20 cellular contexts compared by ENCODE assay signal in genomic region chr16:78608305-78608776, GRCh38.
DNase-seq lines count a peak whose midpoint lies in the region; ATAC-seq, FAIRE-seq and TF ChIP-seq lines count a peak whose summit lies in the region.
"Had no signal": no experiment of that assay in that cellular context is flagged by ENCODE, and none has a peak within 500 bp of the region (broad histone marks: within the 10 kb centered on the region; RNA-seq: fewer than 3 reads in every experiment).

No MANE protein-coding gene starts in this region.

- H4K5ac ChIP-seq in H1 (ENCODE audit: insufficient read length, low read depth, low read length), result no peak overlapping the region

- no peak overlapping the region for H3K18ac ChIP-seq in H1 (ENCODE audit: extremely low read depth, low read length)

- H3K27ac ChIP-seq in H1 (ENCODE audit: low read depth, low read length), result no peak overlapping the region
- H3K27ac ChIP-seq: RWPE1 had no signal

- no peak overlapping the region for H3K4me3 ChIP-seq in H1 (ENCODE audit: extremely low read depth in 1 of 4, insufficient read depth in 2 of 4, low read depth in 3 of 4, low read length in 4 of 4)
- peak overlapping the region; percentile 0 for H3K4me3 ChIP-seq in neuron (ENCODE audit: low read length)

- H3K4me1 ChIP-seq in H1 (replicated peaks in 1 of 4; ENCODE audit: control insufficient read depth in 3 of 4, insufficient read depth in 4 of 4, low read length in 3 of 4) (peaks cover 6 to 18% (median 12%) of the 10 kb centered on the region in 4 experiments; a peak in 5 of 7 replicates), neuron (ENCODE audit: insufficient read depth, low read length) (peaks cover 65% of the 10 kb centered on the region)

- H3K4ac ChIP-seq in H1 (replicated peaks; ENCODE audit: insufficient read length, low read depth, low read length), result no peak overlapping the region

- H2AFZ ChIP-seq in H1 (ENCODE audit: low read length), result no peak overlapping the region
- H2AFZ ChIP-seq in neuron (ENCODE audit: low read depth, low read length), result no peak overlapping the region

- no peak overlapping the region for H2BK20ac ChIP-seq in H1 (ENCODE audit: low read length)

- POLR2A ChIA-PET in H1 (lab: Charles Lee; ENCODE audit: partially characterized antibody), result no interaction called here

- no peak overlapping the region for H3K14ac ChIP-seq in H1 (ENCODE audit: insufficient read length)

- no peak overlapping the region for H3K4me2 ChIP-seq in H1 (ENCODE audit: insufficient read depth in 1 of 2, low read depth in 2 of 2, low read length in 2 of 2)

- H2AK5ac ChIP-seq in H1 (ENCODE audit: low read depth, low read length), result peak overlapping the region; percentile 5; the same call in 1 of the 2 replicates

- H3K79me2 ChIP-seq in H1 (ENCODE audit: control insufficient read depth in 1 of 2, insufficient read depth in 2 of 2, low read length in 2 of 2), result no peaks in the 10 kb centered on the region

- CTCF ChIA-PET in H1 (lab: Charles Lee; ENCODE audit: partially characterized antibody), result no interaction called here

- DNase-seq in H1 (ENCODE audit: low read depth in 1 of 2, low spot score in 2 of 2), result no peak
- peak; percentile 86 for DNase-seq in islet precursor cell
- no peak for DNase-seq in type B pancreatic cell (ENCODE audit: extremely low spot score, unreplicated experiment)
- DNase-seq in HFFc6, result no peak
- DNase-seq in GM13977 (ENCODE audit: low spot score), result no peak
- DNase-seq: activated B cell treated with CpG ODN at 0.5 μM for 24 hours; activated gamma-delta T cell; mammary epithelial cell; NCI-H2081; NCI-H82; stimulated activated CD4-positive, alpha-beta T cell treated with anti-CD3 and anti-CD28 coated beads, Interleukin-12 subunit alpha, Interleukin-12 subunit beta, amount 100 ng/mL, for 4 hours; T-helper 1 cell had no signal

- FAIRE-seq in H1 (lab: Jason Lieb, UNC), result no peak
- FAIRE-seq: astrocyte, D721Med, H54 had no signal

- H3K9me3 ChIP-seq in H1 (ENCODE audit: insufficient read depth in 2 of 2, low read depth in 1 of 2, low read length in 1 of 2) (no peaks in the 10 kb centered on the region), neuron (ENCODE audit: low read length) (no peaks in the 10 kb centered on the region)

- no peak for ATAC-seq in GM21515 (IDR thresholded peaks at IDR 0.05; ENCODE audit: unreplicated experiment)

- no peak overlapping the region for H3K56ac ChIP-seq in H1 (replicated peaks; ENCODE audit: insufficient read length, low read depth, low read length)

- H3K27me3 ChIP-seq in H1 (replicated peaks in 1 of 4; ENCODE audit: control insufficient read depth in 3 of 4, extremely low read depth in 1 of 4, insufficient read depth in 3 of 4, low read length in 3 of 4) (no peaks in the 10 kb centered on the region), neuron (ENCODE audit: insufficient read depth, low read length) (no peaks in the 10 kb centered on the region)

- no peak overlapping the region for H3K23ac ChIP-seq in H1 (ENCODE audit: insufficient read length)

- no peak overlapping the region for H4K91ac ChIP-seq in H1 (replicated peaks; ENCODE audit: insufficient read length, low read length)

- TF ChIP-seq CTCF in H1 (IDR thresholded peaks at IDR 0.05; ENCODE audit: control extremely low read depth in 1 of 3, insufficient read depth in 1 of 3, low read depth in 1 of 3, low read length in 3 of 3) (no peak), type B pancreatic cell (conservative IDR thresholded peaks at IDR 0.05) (no peak), HFFc6 (IDR thresholded peaks at IDR 0.05) (no peak), GM13977 (IDR thresholded peaks at IDR 0.05; ENCODE audit: extremely low read depth, insufficient read depth, missing control alignments) (no peak)

- no peak overlapping the region for H2BK120ac ChIP-seq in H1 (replicated peaks; ENCODE audit: low read depth, low read length)

- H4K20me1 ChIP-seq in H1 (replicated peaks in 1 of 2; ENCODE audit: control insufficient read depth in 1 of 2, insufficient read depth in 2 of 2, low read length in 2 of 2), result no peaks in the 10 kb centered on the region

- no peak overlapping the region for H4K8ac ChIP-seq in H1 (ENCODE audit: extremely low read depth, insufficient read depth, low read length)

- peak overlapping the region; percentile 66 for H3K4me3 Mint-ChIP-seq in type B pancreatic cell
- H3K4me3 Mint-ChIP-seq in HFFc6, result no peak overlapping the region
- H3K4me3 Mint-ChIP-seq: activated B cell treated with CpG ODN at 0.5 μM for 24 hours; B cell; dendritic cell treated with granulocyte-macrophage colony-stimulating factor and Interleukin-4, amounts not matched to agents 40 ng/mL and 50 ng/mL, for 4 days had no signal

- in situ Hi-C loops in GM13977 (cut with MboI; ENCODE audit: low pct_unique_long_range_greater_than_20kb, low sequenced_read_pairs, unreplicated experiment), result no loop called here

- H3K23me2 ChIP-seq in H1 (ENCODE audit: low read depth, low read length), result no peaks in the 10 kb centered on the region; the same call in 1 of the 2 replicates

- H3K36me3 Mint-ChIP-seq in type B pancreatic cell, result no peaks in the 10 kb centered on the region
- H3K36me3 Mint-ChIP-seq in HFFc6 (ENCODE audit: low read depth), result peaks cover 7% of the 10 kb centered on the region

- TF ChIP-seq POLR2A in H1 (IDR thresholded peaks at IDR 0.05; ENCODE audit: control extremely low read depth in 1 of 2, low read depth in 2 of 2, low read length in 2 of 2), result no peak

- TF ChIP-seq EP300 in H1 (IDR thresholded peaks at IDR 0.05; ENCODE audit: borderline replicate concordance in 1 of 2, low read depth in 2 of 2, low read length in 2 of 2), result no peak

- no peaks in the 10 kb centered on the region for H3K79me1 ChIP-seq in H1 (ENCODE audit: low read depth, low read length)

- H3K4me1 Mint-ChIP-seq in type B pancreatic cell (ENCODE audit: unreplicated experiment) (peaks cover 52% of the 10 kb centered on the region), HFFc6 (ENCODE audit: low read depth) (no peaks in the 10 kb centered on the region)

- H3K27me3 Mint-ChIP-seq in type B pancreatic cell (peaks cover 7% of the 10 kb centered on the region), HFFc6 (ENCODE audit: insufficient read depth) (no peaks in the 10 kb centered on the region)
- H3K27me3 Mint-ChIP-seq: activated B cell treated with CpG ODN at 0.5 μM for 24 hours; B cell; dendritic cell treated with granulocyte-macrophage colony-stimulating factor and Interleukin-4, amounts not matched to agents 40 ng/mL and 50 ng/mL, for 4 days had no signal

- no peak overlapping the region for H3K9ac ChIP-seq in H1 (replicated peaks in 1 of 4; ENCODE audit: extremely low read depth in 1 of 4, low read depth in 3 of 4, low read length in 3 of 4)

- H2BK5ac ChIP-seq in H1 (ENCODE audit: low read depth, low read length), result no peak overlapping the region; the same call in 1 of the 2 replicates

- H3K27ac Mint-ChIP-seq in type B pancreatic cell, result peak overlapping the region; percentile 53
- no peak overlapping the region for H3K27ac Mint-ChIP-seq in HFFc6
- H3K27ac Mint-ChIP-seq: activated B cell treated with CpG ODN at 0.5 μM for 24 hours; B cell; dendritic cell treated with granulocyte-macrophage colony-stimulating factor and Interleukin-4, amounts not matched to agents 40 ng/mL and 50 ng/mL, for 4 days had no signal

- WGBS in H1 (ENCODE audit: extremely low coverage in 1 of 2, insufficient coverage in 1 of 2, insufficient read length in 1 of 2, insufficient replicate concordance in 2 of 2, low coverage in 1 of 2, low lambda C conversion rate in 2 of 2, missing lambda C conversion rate in 1 of 2), 2 experiments, result 80% methylated on average over 9 of the region's 9 CpGs; no CpG with 5 or more reads in 1 of the 2 experiments

- peak overlapping the region; percentile 44; the same call in 1 of the 2 replicates for H2BK12ac ChIP-seq in H1 (ENCODE audit: low read depth, low read length)

- peaks cover 4% of the 10 kb centered on the region for H3K9me3 Mint-ChIP-seq in type B pancreatic cell
- H3K9me3 Mint-ChIP-seq in HFFc6, result peaks cover 53% of the 10 kb centered on the region
- H3K9me3 Mint-ChIP-seq: activated B cell treated with CpG ODN at 0.5 μM for 24 hours; dendritic cell treated with granulocyte-macrophage colony-stimulating factor and Interleukin-4, amounts not matched to agents 40 ng/mL and 50 ng/mL, for 4 days had no signal

- no peak overlapping the region for H2BK15ac ChIP-seq in H1 (ENCODE audit: low read length)

- TF ChIP-seq RAD21 in H1 (IDR thresholded peaks at IDR 0.05 in 1 of 2, conservative IDR thresholded peaks at IDR 0.05 in 1 of 2; ENCODE audit: low read depth in 2 of 2, low read length in 2 of 2), result 0 out of 4 replicates have a peak, but pooled peaks of 1 of the 2 experiments have one; percentile 9

- no peaks in the 10 kb centered on the region for H3K36me3 ChIP-seq in H1 (ENCODE audit: control insufficient read depth in 2 of 4, insufficient read depth in 4 of 4, low read length in 3 of 4)
- H3K36me3 ChIP-seq in neuron (ENCODE audit: insufficient read depth, low read length), result no peaks in the 10 kb centered on the region

TF ChIP-seq in H1, 55 proteins besides CTCF, POLR2A, EP300 and RAD21:
- TF ChIP-seq SP2 (IDR thresholded peaks at IDR 0.05; ENCODE audit: low read length) (no peak), SIRT6 (IDR thresholded peaks at IDR 0.05; ENCODE audit: low read length) (no peak), YY1 (IDR thresholded peaks at IDR 0.05; ENCODE audit: low read depth, low read length) (no peak), BACH1 (IDR thresholded peaks at IDR 0.05; ENCODE audit: low read length) (no peak), E2F6 (IDR thresholded peaks at IDR 0.05) (no peak), SUZ12 (IDR thresholded peaks at IDR 0.05; ENCODE audit: low read length) (no peak), JUND (IDR thresholded peaks at IDR 0.05; ENCODE audit: low read length) (no peak), SIN3A (conservative IDR thresholded peaks at IDR 0.05 in 1 of 2, IDR thresholded peaks at IDR 0.05 in 1 of 2; ENCODE audit: low read depth in 1 of 2, low read length in 2 of 2) (no peak), SP4 (IDR thresholded peaks at IDR 0.05; ENCODE audit: low read length) (no peak), TEAD4 (IDR thresholded peaks at IDR 0.05; ENCODE audit: low read depth, low read length) (no peak), RFX5 (IDR thresholded peaks at IDR 0.05; ENCODE audit: borderline replicate concordance, low read depth, low read length) (no peak), BCL11A (IDR thresholded peaks at IDR 0.05; ENCODE audit: low read depth in 2 of 2, low read length in 2 of 2) (no peak), KDM4A (IDR thresholded peaks at IDR 0.05; ENCODE audit: low read depth, low read length, severe bottlenecking) (no peak)
